12 cellular contexts compared by ENCODE assay signal in genomic region chr4:187480146-187481145, GRCh38.
DNase-seq lines count a peak whose midpoint lies in the region; ATAC-seq and TF ChIP-seq lines count a peak whose summit lies in the region.
"Had no signal": no experiment of that assay in that cellular context is flagged by ENCODE, and none has a peak within 500 bp of the region (broad histone marks: within the 10 kb centered on the region; RNA-seq: fewer than 3 reads in every experiment).

No MANE protein-coding gene starts in this region.

- H3K4me3 ChIP-seq in adipocyte (ENCODE audit: low read length) (peak overlapping the region; percentile 48), stomach smooth muscle (ENCODE audit: low read length in 2 of 2) (peak overlapping the region in 1 of 2 donors; percentile 35)

- ATAC-seq in activated T-cell treated with anti-CD3 and anti-CD28 coated beads, Interleukin-2, amount 50 U/mL, for 72 hours (replicated peaks in 1 of 2) = no peak
- no peak for ATAC-seq in CD4-positive, alpha-beta T cell (ENCODE audit: poor library complexity)
- ATAC-seq in GM18520 (IDR thresholded peaks at IDR 0.05; ENCODE audit: unreplicated experiment) = no peak

- no peaks in the 10 kb centered on the region for H3K36me3 ChIP-seq in adipocyte (ENCODE audit: control insufficient read depth, insufficient read depth, low read length, severe bottlenecking)
- no peaks in the 10 kb centered on the region for H3K36me3 ChIP-seq in stomach smooth muscle (ENCODE audit: control insufficient read depth in 2 of 2, insufficient read depth in 2 of 2, low read length in 2 of 2)

- H3K9me3 ChIP-seq in adipocyte (ENCODE audit: control insufficient read depth, low read length) = no peaks in the 10 kb centered on the region
- H3K9me3 ChIP-seq in stomach smooth muscle (ENCODE audit: control insufficient read depth in 2 of 2, low read length in 2 of 2) = no peaks in the 10 kb centered on the region
- no peaks in the 10 kb centered on the region for H3K9me3 ChIP-seq in CD4-positive, alpha-beta T cell (ENCODE audit: control insufficient read depth, low read length)

- H3K27ac Mint-ChIP-seq in activated T-cell treated with anti-CD3 and anti-CD28 coated beads, Interleukin-2, amount 50 U/mL, for 72 hours = no peak overlapping the region
- no peak overlapping the region for H3K27ac Mint-ChIP-seq in CD4-positive, alpha-beta T cell

- intact Hi-C loops in CD4-positive, alpha-beta T cell (cut with DNase I, micrococcal nuclease) = no loop called here

- CTCF ChIA-PET in CD4-positive, alpha-beta T cell (lab: Charles Lee) = no interaction called here

- POLR2A ChIA-PET in CD4-positive, alpha-beta T cell (lab: Charles Lee) = no interaction called here

- H3K4me1 ChIP-seq in adipocyte (ENCODE audit: control insufficient read depth, insufficient read depth, low read length) (peaks cover 29% of the 10 kb centered on the region), stomach smooth muscle (ENCODE audit: control insufficient read depth, insufficient read depth, low read length) (peaks cover 27% of the 10 kb centered on the region)

- no peaks in the 10 kb centered on the region for H3K4me1 Mint-ChIP-seq in activated T-cell treated with anti-CD3 and anti-CD28 coated beads, Interleukin-2, amount 50 U/mL, for 72 hours (ENCODE audit: low read depth)
- H3K4me1 Mint-ChIP-seq in CD4-positive, alpha-beta T cell (ENCODE audit: low read depth) = no peaks in the 10 kb centered on the region

- H3K27me3 ChIP-seq in adipocyte (replicated peaks; ENCODE audit: control insufficient read depth, insufficient read depth, low read length) (no peaks in the 10 kb centered on the region), stomach smooth muscle (ENCODE audit: control insufficient read depth in 1 of 2, insufficient read depth in 2 of 2, low read length in 2 of 2) (no peaks in the 10 kb centered on the region)
- H3K27me3 ChIP-seq in CD4-positive, alpha-beta T cell (ENCODE audit: control insufficient read depth, insufficient read depth, low read length) = no peaks in the 10 kb centered on the region

- TF ChIP-seq CTCF in CD4-positive, alpha-beta T cell (IDR thresholded peaks at IDR 0.05) = no peak

- no peak overlapping the region for H3K4me3 Mint-ChIP-seq in activated T-cell treated with anti-CD3 and anti-CD28 coated beads, Interleukin-2, amount 50 U/mL, for 72 hours
- no peak overlapping the region for H3K4me3 Mint-ChIP-seq in CD4-positive, alpha-beta T cell

- DNase-seq in ELR (ENCODE audit: low read depth) (peak; percentile 78), adipocyte (ENCODE audit: low read depth) (peak; percentile 32), fibroblast of the conjunctiva (ENCODE audit: low read depth) (peak; percentile 23)
- DNase-seq in activated T-cell treated with anti-CD3 and anti-CD28 coated beads, Interleukin-2, amount 50 U/mL, for 72 hours = no peak
- DNase-seq in CD4-positive, alpha-beta T cell = no peak
- DNase-seq in activated naive CD4-positive, alpha-beta T cell treated with anti-CD3 and anti-CD28 coated beads, Interleukin-2, amount 50 U/mL, for 16 hours = no peak
- DNase-seq: activated naive CD4-positive, alpha-beta T cell treated with Interleukin-2 at 50 U/mL for 16 hours; NCI-H146; NCI-H69; SHP77 treated with DMSO at 0.1 percent for 48 hours had no signal

- H3K27ac ChIP-seq in stomach smooth muscle (ENCODE audit: low read length) = peak overlapping the region; percentile 18
- H3K27ac ChIP-seq in CD4-positive, alpha-beta T cell (ENCODE audit: low read depth, low read length) = no peak overlapping the region

- no peaks in the 10 kb centered on the region for H3K27me3 Mint-ChIP-seq in activated T-cell treated with anti-CD3 and anti-CD28 coated beads, Interleukin-2, amount 50 U/mL, for 72 hours (ENCODE audit: low read depth)
- H3K27me3 Mint-ChIP-seq in CD4-positive, alpha-beta T cell = no peaks in the 10 kb centered on the region

- H3K9ac ChIP-seq in adipocyte (ENCODE audit: low read length) (peak overlapping the region; percentile 52), stomach smooth muscle (ENCODE audit: low read length in 2 of 2) (no peak overlapping the region)

- peaks cover 2 to 5% of the 10 kb centered on the region in 2 donors for H3K9me3 Mint-ChIP-seq in activated T-cell treated with anti-CD3 and anti-CD28 coated beads, Interleukin-2, amount 50 U/mL, for 72 hours
- peaks cover 3% of the 10 kb centered on the region for H3K9me3 Mint-ChIP-seq in CD4-positive, alpha-beta T cell

- no peaks in the 10 kb centered on the region for H3K36me3 Mint-ChIP-seq in activated T-cell treated with anti-CD3 and anti-CD28 coated beads, Interleukin-2, amount 50 U/mL, for 72 hours (ENCODE audit: insufficient read depth in 2 of 2)
- no peaks in the 10 kb centered on the region for H3K36me3 Mint-ChIP-seq in CD4-positive, alpha-beta T cell (ENCODE audit: low read depth)

Comparison
In these comparisons a context has a peak if more than half of its experiments do, and no peak if none do; other contexts are left out.
1. DNase-seq: peak in ELR (single experiment), adipocyte (single experiment) and fibroblast of the conjunctiva (single experiment); none in activated T-cell treated with anti-CD3 and anti-CD28 coated beads, Interleukin-2, amount 50 U/mL, for 72 hours (0 of 2), CD4-positive, alpha-beta T cell (0 of 10) and activated naive CD4-positive, alpha-beta T cell treated with anti-CD3 and anti-CD28 coated beads, Interleukin-2, amount 50 U/mL, for 16 hours (single experiment).